8 cellular contexts compared by ENCODE assay signal in the genomic region with DNA sequence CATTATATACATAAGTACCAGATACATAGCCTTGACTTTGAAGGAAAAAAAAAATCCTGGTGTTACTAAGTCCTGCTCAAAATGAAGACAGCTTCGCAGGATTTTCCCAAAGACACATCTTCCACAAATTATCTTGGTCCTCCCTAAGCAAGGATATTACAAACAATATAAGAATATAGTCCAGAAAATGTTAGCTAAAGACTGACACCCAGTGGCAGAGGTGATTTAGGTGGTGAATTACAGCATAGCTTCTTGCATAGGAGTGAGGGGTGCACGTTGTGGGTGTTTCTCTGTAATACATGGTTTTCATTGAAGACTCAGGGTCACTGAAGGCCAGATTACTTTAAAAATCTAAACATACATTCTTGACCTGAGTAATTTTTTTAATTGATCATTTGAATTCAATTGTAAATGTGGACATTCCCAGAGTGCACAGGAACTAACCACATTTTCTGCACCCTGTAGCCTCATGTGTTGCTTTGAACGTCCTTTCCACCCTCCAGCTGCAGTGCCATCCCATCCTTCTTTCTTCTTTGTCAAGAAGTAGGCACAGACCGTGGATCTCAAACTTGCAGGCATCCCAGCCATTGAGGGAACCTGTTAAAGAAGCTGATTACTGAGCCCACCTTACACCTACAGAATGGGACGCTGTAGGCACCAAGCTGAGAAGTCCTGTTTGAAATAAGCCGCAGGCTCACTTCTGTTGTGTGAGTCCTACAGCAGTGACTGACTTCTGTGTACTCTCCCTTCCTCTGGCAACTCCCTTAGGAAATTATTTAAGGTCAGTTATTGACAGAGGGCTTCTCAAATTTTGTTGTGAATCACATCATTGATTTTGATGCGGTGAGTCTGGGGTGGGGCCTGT.
DNase-seq lines count a peak whose midpoint lies in the region; ATAC-seq and TF ChIP-seq lines count a peak whose summit lies in the region.

No MANE protein-coding gene starts in this region.

- TF ChIP-seq EP300 in esophagus muscularis mucosa (IDR thresholded peaks at IDR 0.05) = no peak

- peak; percentile 58 for ATAC-seq in HG03432 (IDR thresholded peaks at IDR 0.05; ENCODE audit: unreplicated experiment)

- H3K4me3 ChIP-seq in Peyer's patch = no peak overlapping the region
- no peak overlapping the region for H3K4me3 ChIP-seq in esophagus muscularis mucosa
- H3K4me3 ChIP-seq in thyroid gland (replicated peaks in 1 of 3) = no peak overlapping the region

- DNase-seq in SKM-1 treated with dmso at 0.1 percent for 144 hours (lab: John Stamatoyannopoulos, UW; ENCODE audit: unreplicated experiment) = peak; percentile 28
- DNase-seq in SKM-1 (lab: John Stamatoyannopoulos, UW; ENCODE audit: unreplicated experiment) = no peak
- DNase-seq in Peyer's patch = peak in 1 of 3 donors; percentile 50
- no peak for DNase-seq in esophagus muscularis mucosa (ENCODE audit: extremely low spot score)
- DNase-seq in renal cortical epithelial cell (ENCODE audit: low read depth) = peak; percentile 34
- DNase-seq in cortex of kidney (lab: John Stamatoyannopoulos, UW) = no peak
- DNase-seq in thyroid gland = no peak

- H3K27me3 ChIP-seq in Peyer's patch = no peaks in the 10 kb centered on the region
- H3K27me3 ChIP-seq in esophagus muscularis mucosa = no peaks in the 10 kb centered on the region
- no peaks in the 10 kb centered on the region for H3K27me3 ChIP-seq in thyroid gland

- no peaks in the 10 kb centered on the region for H3K9me3 ChIP-seq in Peyer's patch
- H3K9me3 ChIP-seq in esophagus muscularis mucosa = no peaks in the 10 kb centered on the region
- H3K9me3 ChIP-seq in thyroid gland = no peaks in the 10 kb centered on the region

- TF ChIP-seq POLR2A in Peyer's patch (IDR thresholded peaks at IDR 0.05) (no peak), esophagus muscularis mucosa (IDR thresholded peaks at IDR 0.05; ENCODE audit: low read depth) (no peak), thyroid gland (IDR thresholded peaks at IDR 0.05) (no peak)

- H3K27ac ChIP-seq in Peyer's patch (no peak overlapping the region), esophagus muscularis mucosa (replicated peaks in 1 of 4) (no peak overlapping the region), thyroid gland (no peak overlapping the region)

- TF ChIP-seq CTCF in Peyer's patch (IDR thresholded peaks at IDR 0.05) (peak in 4 of 6 experiments; percentile 36 to 64 (median 59)), esophagus muscularis mucosa (IDR thresholded peaks at IDR 0.05) (peak; percentile 38 to 44 (median 41)), thyroid gland (IDR thresholded peaks at IDR 0.05) (peak in 3 of 6 experiments; percentile 32 to 43 (median 36))

- WGBS in esophagus muscularis mucosa = 56% methylated on average over 7 of the region's 7 CpGs
- 39 to 41% methylated on average over 7 of the region's 7 CpGs for WGBS in thyroid gland, 2 donors

- H3K36me3 ChIP-seq in Peyer's patch (no peaks in the 10 kb centered on the region), esophagus muscularis mucosa (no peaks in the 10 kb centered on the region), thyroid gland (no peaks in the 10 kb centered on the region)

- H3K4me1 ChIP-seq in Peyer's patch (no peaks in the 10 kb centered on the region), esophagus muscularis mucosa (peaks cover 0 to 3% (median 0%) of the 10 kb centered on the region in 4 donors), thyroid gland (peaks cover 0 to 4% of the 10 kb centered on the region in 2 donors)

- intact Hi-C loops in esophagus muscularis mucosa (cut with DNase I) = loop anchor here (10.0 kb wide), 2 partner anchors 400 to 760 kb away; partner anchors contain the start of gene HEBP2
- intact Hi-C loops in thyroid gland (cut with DNase I) = loop anchor here (2.0 kb wide), 1 partner anchor 106 kb away; no protein-coding TSS in a partner anchor

Comparison
In these comparisons a context has a peak if more than half of its experiments do, and no peak if none do; other contexts are left out.
1. DNase-seq: peak in SKM-1 treated with dmso at 0.1 percent for 144 hours (single experiment) and renal cortical epithelial cell (single experiment); none in SKM-1 (single experiment), esophagus muscularis mucosa (single experiment), cortex of kidney (single experiment) and thyroid gland (0 of 2).